In the genomic region with DNA sequence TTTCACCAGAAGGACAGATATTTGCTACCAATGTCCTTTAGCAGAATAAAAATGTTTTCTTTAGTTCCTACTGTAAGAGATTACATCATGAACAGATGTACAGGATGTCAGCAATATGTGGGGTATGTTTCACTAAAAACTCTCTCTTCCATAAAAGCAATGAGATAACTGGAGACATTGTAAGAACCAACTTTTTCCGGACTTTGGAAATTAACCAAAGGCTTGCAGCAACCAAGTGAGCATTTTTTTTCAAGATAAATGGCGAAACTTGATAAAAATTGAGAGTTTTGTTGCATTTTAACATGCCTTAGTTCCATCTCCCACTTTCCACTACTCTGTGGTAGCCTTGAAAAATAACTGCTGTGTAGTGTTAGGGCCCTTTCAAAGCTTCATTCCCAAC, we compare ENCODE assay signal across 1 cellular context.
TF ChIP-seq lines count a peak whose summit lies in the region.

No MANE protein-coding gene starts in this region.

TF ChIP-seq in IMR-90, 13 proteins besides CTCF, POLR2A, EP300 and RAD21 (continued from another document):
- TF ChIP-seq, protein P1, sequence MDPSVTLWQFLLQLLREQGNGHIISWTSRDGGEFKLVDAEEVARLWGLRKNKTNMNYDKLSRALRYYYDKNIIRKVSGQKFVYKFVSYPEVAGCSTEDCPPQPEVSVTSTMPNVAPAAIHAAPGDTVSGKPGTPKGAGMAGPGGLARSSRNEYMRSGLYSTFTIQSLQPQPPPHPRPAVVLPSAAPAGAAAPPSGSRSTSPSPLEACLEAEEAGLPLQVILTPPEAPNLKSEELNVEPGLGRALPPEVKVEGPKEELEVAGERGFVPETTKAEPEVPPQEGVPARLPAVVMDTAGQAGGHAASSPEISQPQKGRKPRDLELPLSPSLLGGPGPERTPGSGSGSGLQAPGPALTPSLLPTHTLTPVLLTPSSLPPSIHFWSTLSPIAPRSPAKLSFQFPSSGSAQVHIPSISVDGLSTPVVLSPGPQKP (IDR thresholded peaks at IDR 0.05; ENCODE audit: borderline replicate concordance, low read depth, low read length) = no peak
- TF ChIP-seq CEBPB (IDR thresholded peaks at IDR 0.05; ENCODE audit: low read depth, low read length) (no peak), RCOR1 (IDR thresholded peaks at IDR 0.05; ENCODE audit: insufficient replicate concordance, low read length) (no peak), BHLHE40 (IDR thresholded peaks at IDR 0.05; ENCODE audit: low read depth, low read length) (no peak), MXI1 (IDR thresholded peaks at IDR 0.05; ENCODE audit: borderline replicate concordance, low read depth, low read length) (no peak), MAFK (IDR thresholded peaks at IDR 0.05; ENCODE audit: low read depth, low read length) (no peak), SMC3 (IDR thresholded peaks at IDR 0.05; ENCODE audit: low read depth, low read length) (no peak), FOS (IDR thresholded peaks at IDR 0.05; ENCODE audit: low read depth, low read length) (no peak)
- TF ChIP-seq, protein P2, sequence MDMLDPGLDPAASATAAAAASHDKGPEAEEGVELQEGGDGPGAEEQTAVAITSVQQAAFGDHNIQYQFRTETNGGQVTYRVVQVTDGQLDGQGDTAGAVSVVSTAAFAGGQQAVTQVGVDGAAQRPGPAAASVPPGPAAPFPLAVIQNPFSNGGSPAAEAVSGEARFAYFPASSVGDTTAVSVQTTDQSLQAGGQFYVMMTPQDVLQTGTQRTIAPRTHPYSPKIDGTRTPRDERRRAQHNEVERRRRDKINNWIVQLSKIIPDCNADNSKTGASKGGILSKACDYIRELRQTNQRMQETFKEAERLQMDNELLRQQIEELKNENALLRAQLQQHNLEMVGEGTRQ (IDR thresholded peaks at IDR 0.05; ENCODE audit: low read depth, low read length) = no peak
TF ChIP-seq in IMR-90: peak in this region for 0.
